In genomic region chr17:48970865-48971687, GRCh38 we compare ENCODE assay signal across 1 cellular context.
TF ChIP-seq lines count a peak whose summit lies in the region.

No MANE protein-coding gene starts in this region.

TF ChIP-seq in HepG2, 621 proteins besides CTCF, POLR2A, EP300 and RAD21 (continues in another document):
- no peak; the same call in 1 of the 2 replicates for TF ChIP-seq MXD3 (CRISPR knock-in tag; IDR thresholded peaks at IDR 0.05)
- TF ChIP-seq, protein P1, sequence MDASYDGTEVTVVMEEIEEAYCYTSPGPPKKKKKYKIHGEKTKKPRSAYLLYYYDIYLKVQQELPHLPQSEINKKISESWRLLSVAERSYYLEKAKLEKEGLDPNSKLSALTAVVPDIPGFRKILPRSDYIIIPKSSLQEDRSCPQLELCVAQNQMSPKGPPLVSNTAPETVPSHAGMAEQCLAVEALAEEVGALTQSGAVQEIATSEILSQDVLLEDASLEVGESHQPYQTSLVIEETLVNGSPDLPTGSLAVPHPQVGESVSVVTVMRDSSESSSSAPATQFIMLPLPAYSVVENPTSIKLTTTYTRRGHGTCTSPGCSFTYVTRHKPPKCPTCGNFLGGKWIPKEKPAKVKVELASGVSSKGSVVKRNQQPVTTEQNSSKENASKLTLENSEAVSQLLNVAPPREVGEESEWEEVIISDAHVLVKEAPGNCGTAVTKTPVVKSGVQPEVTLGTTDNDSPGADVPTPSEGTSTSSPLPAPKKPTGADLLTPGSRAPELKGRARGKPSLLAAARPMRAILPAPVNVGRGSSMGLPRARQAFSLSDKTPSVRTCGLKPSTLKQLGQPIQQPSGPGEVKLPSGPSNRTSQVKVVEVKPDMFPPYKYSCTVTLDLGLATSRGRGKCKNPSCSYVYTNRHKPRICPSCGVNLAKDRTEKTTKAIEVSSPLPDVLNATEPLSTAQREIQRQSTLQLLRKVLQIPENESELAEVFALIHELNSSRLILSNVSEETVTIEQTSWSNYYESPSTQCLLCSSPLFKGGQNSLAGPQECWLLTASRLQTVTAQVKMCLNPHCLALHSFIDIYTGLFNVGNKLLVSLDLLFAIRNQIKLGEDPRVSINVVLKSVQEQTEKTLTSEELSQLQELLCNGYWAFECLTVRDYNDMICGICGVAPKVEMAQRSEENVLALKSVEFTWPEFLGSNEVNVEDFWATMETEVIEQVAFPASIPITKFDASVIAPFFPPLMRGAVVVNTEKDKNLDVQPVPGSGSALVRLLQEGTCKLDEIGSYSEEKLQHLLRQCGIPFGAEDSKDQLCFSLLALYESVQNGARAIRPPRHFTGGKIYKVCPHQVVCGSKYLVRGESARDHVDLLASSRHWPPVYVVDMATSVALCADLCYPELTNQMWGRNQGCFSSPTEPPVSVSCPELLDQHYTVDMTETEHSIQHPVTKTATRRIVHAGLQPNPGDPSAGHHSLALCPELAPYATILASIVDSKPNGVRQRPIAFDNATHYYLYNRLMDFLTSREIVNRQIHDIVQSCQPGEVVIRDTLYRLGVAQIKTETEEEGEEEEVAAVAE (CRISPR knock-in tag; IDR thresholded peaks at IDR 0.05; ENCODE audit: borderline replicate concordance) = peak; percentile 43; the same call in 1 of the 2 replicates
- no peak for TF ChIP-seq KDM5A (IDR thresholded peaks at IDR 0.05; ENCODE audit: borderline replicate concordance, low read length)
- TF ChIP-seq SRY (CRISPR knock-in tag; IDR thresholded peaks at IDR 0.05) = no peak
- TF ChIP-seq JDP2 (CRISPR knock-in tag; IDR thresholded peaks at IDR 0.05; ENCODE audit: borderline replicate concordance) = no peak
- peak; percentile 61; the same call in 1 of the 2 replicates for TF ChIP-seq TBX2 (CRISPR knock-in tag; IDR thresholded peaks at IDR 0.05; ENCODE audit: borderline replicate concordance)
- no peak for TF ChIP-seq TOE1 (CRISPR knock-in tag; IDR thresholded peaks at IDR 0.05)
- TF ChIP-seq TBX3 (IDR thresholded peaks at IDR 0.05; ENCODE audit: borderline replicate concordance) = peak; percentile 73; the same call in 1 of the 2 replicates
- peak; percentile 75 for TF ChIP-seq POGZ (CRISPR knock-in tag; IDR thresholded peaks at IDR 0.05)
- peak; percentile 96 for TF ChIP-seq SALL1 (CRISPR knock-in tag; IDR thresholded peaks at IDR 0.05)
- peak; percentile 96 for TF ChIP-seq TARDBP (CRISPR knock-in tag; IDR thresholded peaks at IDR 0.05)
- no peak for TF ChIP-seq KLF13 (CRISPR knock-in tag; IDR thresholded peaks at IDR 0.05)
- no peak for TF ChIP-seq NFATC3 (CRISPR knock-in tag; IDR thresholded peaks at IDR 0.05)
- peak; percentile 40; the same call in 1 of the 2 replicates for TF ChIP-seq ZKSCAN8 (CRISPR knock-in tag; IDR thresholded peaks at IDR 0.05; ENCODE audit: borderline replicate concordance)
- TF ChIP-seq SOX13 (IDR thresholded peaks at IDR 0.05) = peak; percentile 39
- peak in 1 of 2 experiments; percentile 74; a peak in 2 of 4 replicates for TF ChIP-seq SOX13 (CRISPR knock-in tag; conservative IDR thresholded peaks at IDR 0.05 in 1 of 2, IDR thresholded peaks at IDR 0.05 in 1 of 2)
- TF ChIP-seq, protein P2, sequence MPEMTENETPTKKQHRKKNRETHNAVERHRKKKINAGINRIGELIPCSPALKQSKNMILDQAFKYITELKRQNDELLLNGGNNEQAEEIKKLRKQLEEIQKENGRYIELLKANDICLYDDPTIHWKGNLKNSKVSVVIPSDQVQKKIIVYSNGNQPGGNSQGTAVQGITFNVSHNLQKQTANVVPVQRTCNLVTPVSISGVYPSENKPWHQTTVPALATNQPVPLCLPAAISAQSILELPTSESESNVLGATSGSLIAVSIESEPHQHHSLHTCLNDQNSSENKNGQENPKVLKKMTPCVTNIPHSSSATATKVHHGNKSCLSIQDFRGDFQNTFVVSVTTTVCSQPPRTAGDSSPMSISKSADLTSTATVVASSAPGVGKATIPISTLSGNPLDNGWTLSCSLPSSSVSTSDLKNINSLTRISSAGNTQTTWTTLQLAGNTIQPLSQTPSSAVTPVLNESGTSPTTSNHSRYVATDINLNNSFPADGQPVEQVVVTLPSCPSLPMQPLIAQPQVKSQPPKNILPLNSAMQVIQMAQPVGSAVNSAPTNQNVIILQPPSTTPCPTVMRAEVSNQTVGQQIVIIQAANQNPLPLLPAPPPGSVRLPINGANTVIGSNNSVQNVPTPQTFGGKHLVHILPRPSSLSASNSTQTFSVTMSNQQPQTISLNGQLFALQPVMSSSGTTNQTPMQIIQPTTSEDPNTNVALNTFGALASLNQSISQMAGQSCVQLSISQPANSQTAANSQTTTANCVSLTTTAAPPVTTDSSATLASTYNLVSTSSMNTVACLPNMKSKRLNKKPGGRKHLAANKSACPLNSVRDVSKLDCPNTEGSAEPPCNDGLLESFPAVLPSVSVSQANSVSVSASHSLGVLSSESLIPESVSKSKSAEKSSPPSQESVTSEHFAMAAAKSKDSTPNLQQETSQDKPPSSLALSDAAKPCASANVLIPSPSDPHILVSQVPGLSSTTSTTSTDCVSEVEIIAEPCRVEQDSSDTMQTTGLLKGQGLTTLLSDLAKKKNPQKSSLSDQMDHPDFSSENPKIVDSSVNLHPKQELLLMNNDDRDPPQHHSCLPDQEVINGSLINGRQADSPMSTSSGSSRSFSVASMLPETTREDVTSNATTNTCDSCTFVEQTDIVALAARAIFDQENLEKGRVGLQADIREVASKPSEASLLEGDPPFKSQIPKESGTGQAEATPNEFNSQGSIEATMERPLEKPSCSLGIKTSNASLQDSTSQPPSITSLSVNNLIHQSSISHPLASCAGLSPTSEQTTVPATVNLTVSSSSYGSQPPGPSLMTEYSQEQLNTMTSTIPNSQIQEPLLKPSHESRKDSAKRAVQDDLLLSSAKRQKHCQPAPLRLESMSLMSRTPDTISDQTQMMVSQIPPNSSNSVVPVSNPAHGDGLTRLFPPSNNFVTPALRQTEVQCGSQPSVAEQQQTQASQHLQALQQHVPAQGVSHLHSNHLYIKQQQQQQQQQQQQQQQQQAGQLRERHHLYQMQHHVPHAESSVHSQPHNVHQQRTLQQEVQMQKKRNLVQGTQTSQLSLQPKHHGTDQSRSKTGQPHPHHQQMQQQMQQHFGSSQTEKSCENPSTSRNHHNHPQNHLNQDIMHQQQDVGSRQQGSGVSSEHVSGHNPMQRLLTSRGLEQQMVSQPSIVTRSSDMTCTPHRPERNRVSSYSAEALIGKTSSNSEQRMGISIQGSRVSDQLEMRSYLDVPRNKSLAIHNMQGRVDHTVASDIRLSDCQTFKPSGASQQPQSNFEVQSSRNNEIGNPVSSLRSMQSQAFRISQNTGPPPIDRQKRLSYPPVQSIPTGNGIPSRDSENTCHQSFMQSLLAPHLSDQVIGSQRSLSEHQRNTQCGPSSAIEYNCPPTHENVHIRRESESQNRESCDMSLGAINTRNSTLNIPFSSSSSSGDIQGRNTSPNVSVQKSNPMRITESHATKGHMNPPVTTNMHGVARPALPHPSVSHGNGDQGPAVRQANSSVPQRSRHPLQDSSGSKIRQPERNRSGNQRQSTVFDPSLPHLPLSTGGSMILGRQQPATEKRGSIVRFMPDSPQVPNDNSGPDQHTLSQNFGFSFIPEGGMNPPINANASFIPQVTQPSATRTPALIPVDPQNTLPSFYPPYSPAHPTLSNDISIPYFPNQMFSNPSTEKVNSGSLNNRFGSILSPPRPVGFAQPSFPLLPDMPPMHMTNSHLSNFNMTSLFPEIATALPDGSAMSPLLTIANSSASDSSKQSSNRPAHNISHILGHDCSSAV (CRISPR knock-in tag; IDR thresholded peaks at IDR 0.05; ENCODE audit: borderline replicate concordance) = no peak
- TF ChIP-seq, protein P3, sequence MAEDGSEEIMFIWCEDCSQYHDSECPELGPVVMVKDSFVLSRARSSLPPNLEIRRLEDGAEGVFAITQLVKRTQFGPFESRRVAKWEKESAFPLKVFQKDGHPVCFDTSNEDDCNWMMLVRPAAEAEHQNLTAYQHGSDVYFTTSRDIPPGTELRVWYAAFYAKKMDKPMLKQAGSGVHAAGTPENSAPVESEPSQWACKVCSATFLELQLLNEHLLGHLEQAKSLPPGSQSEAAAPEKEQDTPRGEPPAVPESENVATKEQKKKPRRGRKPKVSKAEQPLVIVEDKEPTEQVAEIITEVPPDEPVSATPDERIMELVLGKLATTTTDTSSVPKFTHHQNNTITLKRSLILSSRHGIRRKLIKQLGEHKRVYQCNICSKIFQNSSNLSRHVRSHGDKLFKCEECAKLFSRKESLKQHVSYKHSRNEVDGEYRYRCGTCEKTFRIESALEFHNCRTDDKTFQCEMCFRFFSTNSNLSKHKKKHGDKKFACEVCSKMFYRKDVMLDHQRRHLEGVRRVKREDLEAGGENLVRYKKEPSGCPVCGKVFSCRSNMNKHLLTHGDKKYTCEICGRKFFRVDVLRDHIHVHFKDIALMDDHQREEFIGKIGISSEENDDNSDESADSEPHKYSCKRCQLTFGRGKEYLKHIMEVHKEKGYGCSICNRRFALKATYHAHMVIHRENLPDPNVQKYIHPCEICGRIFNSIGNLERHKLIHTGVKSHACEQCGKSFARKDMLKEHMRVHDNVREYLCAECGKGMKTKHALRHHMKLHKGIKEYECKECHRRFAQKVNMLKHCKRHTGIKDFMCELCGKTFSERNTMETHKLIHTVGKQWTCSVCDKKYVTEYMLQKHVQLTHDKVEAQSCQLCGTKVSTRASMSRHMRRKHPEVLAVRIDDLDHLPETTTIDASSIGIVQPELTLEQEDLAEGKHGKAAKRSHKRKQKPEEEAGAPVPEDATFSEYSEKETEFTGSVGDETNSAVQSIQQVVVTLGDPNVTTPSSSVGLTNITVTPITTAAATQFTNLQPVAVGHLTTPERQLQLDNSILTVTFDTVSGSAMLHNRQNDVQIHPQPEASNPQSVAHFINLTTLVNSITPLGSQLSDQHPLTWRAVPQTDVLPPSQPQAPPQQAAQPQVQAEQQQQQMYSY (CRISPR knock-in tag; IDR thresholded peaks at IDR 0.05) = no peak
- TF ChIP-seq ZNF616 (CRISPR knock-in tag; IDR thresholded peaks at IDR 0.05; ENCODE audit: low read depth) = peak; percentile 43; the same call in 1 of the 2 replicates
- TF ChIP-seq BCL6 (CRISPR knock-in tag; IDR thresholded peaks at IDR 0.05) = peak; percentile 56
- no peak for TF ChIP-seq CHCHD3 (CRISPR knock-in tag; IDR thresholded peaks at IDR 0.05)
- no peak for TF ChIP-seq SIX1 (CRISPR knock-in tag; IDR thresholded peaks at IDR 0.05; ENCODE audit: borderline replicate concordance)
- TF ChIP-seq DMTF1 (CRISPR knock-in tag; IDR thresholded peaks at IDR 0.05) = no peak
- TF ChIP-seq HMG20A (CRISPR knock-in tag; IDR thresholded peaks at IDR 0.05; ENCODE audit: borderline replicate concordance) = peak; percentile 78
- TF ChIP-seq, protein P4, sequence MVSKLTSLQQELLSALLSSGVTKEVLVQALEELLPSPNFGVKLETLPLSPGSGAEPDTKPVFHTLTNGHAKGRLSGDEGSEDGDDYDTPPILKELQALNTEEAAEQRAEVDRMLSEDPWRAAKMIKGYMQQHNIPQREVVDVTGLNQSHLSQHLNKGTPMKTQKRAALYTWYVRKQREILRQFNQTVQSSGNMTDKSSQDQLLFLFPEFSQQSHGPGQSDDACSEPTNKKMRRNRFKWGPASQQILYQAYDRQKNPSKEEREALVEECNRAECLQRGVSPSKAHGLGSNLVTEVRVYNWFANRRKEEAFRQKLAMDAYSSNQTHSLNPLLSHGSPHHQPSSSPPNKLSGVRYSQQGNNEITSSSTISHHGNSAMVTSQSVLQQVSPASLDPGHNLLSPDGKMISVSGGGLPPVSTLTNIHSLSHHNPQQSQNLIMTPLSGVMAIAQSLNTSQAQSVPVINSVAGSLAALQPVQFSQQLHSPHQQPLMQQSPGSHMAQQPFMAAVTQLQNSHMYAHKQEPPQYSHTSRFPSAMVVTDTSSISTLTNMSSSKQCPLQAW (CRISPR knock-in tag; IDR thresholded peaks at IDR 0.05) = peak; percentile 82
- peak; percentile 88 for TF ChIP-seq MED8 (CRISPR knock-in tag; IDR thresholded peaks at IDR 0.05; ENCODE audit: insufficient replicate concordance)
- no peak for TF ChIP-seq ZNF761 (CRISPR knock-in tag; conservative IDR thresholded peaks at IDR 0.05)
- peak; percentile 97 for TF ChIP-seq HNF4A (CRISPR knock-in tag; IDR thresholded peaks at IDR 0.05)
- TF ChIP-seq SAFB2 (CRISPR knock-in tag; IDR thresholded peaks at IDR 0.05; ENCODE audit: borderline replicate concordance, low read depth) = no peak
- TF ChIP-seq, protein P5, sequence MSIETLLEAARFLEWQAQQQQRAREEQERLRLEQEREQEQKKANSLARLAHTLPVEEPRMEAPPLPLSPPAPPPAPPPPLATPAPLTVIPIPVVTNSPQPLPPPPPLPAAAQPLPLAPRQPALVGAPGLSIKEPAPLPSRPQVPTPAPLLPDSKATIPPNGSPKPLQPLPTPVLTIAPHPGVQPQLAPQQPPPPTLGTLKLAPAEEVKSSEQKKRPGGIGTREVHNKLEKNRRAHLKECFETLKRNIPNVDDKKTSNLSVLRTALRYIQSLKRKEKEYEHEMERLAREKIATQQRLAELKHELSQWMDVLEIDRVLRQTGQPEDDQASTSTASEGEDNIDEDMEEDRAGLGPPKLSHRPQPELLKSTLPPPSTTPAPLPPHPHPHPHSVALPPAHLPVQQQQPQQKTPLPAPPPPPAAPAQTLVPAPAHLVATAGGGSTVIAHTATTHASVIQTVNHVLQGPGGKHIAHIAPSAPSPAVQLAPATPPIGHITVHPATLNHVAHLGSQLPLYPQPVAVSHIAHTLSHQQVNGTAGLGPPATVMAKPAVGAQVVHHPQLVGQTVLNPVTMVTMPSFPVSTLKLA (IDR thresholded peaks at IDR 0.05) = no peak; the same call in 1 of the 2 replicates
- TF ChIP-seq ZSCAN21 (CRISPR knock-in tag; IDR thresholded peaks at IDR 0.05; ENCODE audit: borderline replicate concordance) = peak; percentile 52; the same call in 1 of the 2 replicates
- TF ChIP-seq ZNF253 (CRISPR knock-in tag; IDR thresholded peaks at IDR 0.05; ENCODE audit: borderline replicate concordance) = no peak; the same call in 1 of the 2 replicates
- no peak for TF ChIP-seq ZNF12 (CRISPR knock-in tag; IDR thresholded peaks at IDR 0.05)
- TF ChIP-seq ZNF768 (CRISPR knock-in tag; IDR thresholded peaks at IDR 0.05) = no peak
- no peak for TF ChIP-seq STAT5B (CRISPR knock-in tag; IDR thresholded peaks at IDR 0.05)
